ENCODE assay signal across 14 cellular contexts in the genomic region with DNA sequence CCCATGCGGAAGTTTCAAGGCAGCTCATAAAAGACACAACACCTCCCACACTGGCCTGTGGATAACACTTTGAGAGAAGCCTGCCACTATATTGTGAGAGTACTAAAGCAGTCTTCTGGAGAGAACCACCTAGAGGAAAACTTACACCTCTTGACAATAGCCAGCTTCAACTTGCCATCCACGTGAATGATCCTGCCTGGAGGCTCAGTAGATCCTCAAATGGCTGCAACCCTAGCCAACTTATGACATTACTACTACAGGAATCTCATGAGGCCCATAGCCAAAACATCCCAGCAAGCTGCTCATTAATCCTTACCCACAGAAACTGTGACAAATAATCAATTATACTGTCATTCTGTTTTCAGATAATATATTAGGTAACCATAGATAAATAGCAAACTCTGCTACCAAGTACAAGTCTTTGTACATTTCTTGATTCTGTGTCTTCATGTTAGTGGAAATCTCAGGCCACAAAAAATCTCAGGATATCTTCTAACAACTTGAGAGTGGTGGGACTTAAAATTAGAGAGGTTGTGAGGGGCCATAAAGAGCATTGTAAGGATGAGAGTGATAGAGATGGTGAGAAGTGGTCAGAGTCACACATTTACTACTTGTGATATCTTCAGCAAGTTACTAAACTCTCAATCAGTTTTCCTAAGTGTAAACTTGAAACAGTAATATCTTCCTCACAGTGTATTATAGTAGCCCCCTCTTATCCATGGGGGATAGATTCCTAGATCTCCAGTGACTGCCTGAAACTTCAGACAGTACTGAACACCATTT.
DNase-seq lines count a peak whose midpoint lies in the region; ATAC-seq and TF ChIP-seq lines count a peak whose summit lies in the region.
"Had no signal": no experiment of that assay in that cellular context is flagged by ENCODE, and none has a peak within 500 bp of the region (broad histone marks: within the 10 kb centered on the region; RNA-seq: fewer than 3 reads in every experiment).

No MANE protein-coding gene starts in this region.

- no peaks in the 10 kb centered on the region for H3K36me3 Mint-ChIP-seq in naive thymus-derived CD8-positive, alpha-beta T cell
- no peaks in the 10 kb centered on the region for H3K36me3 Mint-ChIP-seq in HFFc6 (ENCODE audit: low read depth)

- H3K27me3 ChIP-seq in RWPE2 (ENCODE audit: insufficient read depth, poor library complexity, severe bottlenecking) (no peaks in the 10 kb centered on the region), upper lobe of right lung (no peaks in the 10 kb centered on the region)
- H3K27me3 ChIP-seq: gastrocnemius medialis had no signal

- peak; percentile 39 for DNase-seq in DMS53 (lab: John Stamatoyannopoulos, UW)
- no peak for DNase-seq in RWPE2 (ENCODE audit: low spot score)
- DNase-seq in naive thymus-derived CD8-positive, alpha-beta T cell, result no peak
- DNase-seq in SHP77 treated with DMSO at 0.1 percent for 48 hours (lab: John Stamatoyannopoulos, UW), result no peak
- DNase-seq in HFFc6, result no peak
- DNase-seq in upper lobe of right lung, result no peak
- DNase-seq: activated naive CD4-positive, alpha-beta T cell treated with anti-CD3 and anti-CD28 coated beads, Interleukin-2, amount 50 U/mL, for 16 hours; gastrocnemius medialis; NCI-H2081 treated with DMSO at 0.1 percent for 48 hours; stimulated activated CD4-positive, alpha-beta T cell treated with anti-CD3 and anti-CD28 coated beads, Interleukin-2, amount 100 ng/mL, for 24 hours; stimulated activated naive CD4-positive, alpha-beta T cell treated with Interleukin-2 at 50 U/mL for 16 hours had no signal

- peak; percentile 37; the same call in 2 of the 3 replicates for ATAC-seq in RWPE2 (ENCODE audit: low read depth)
- ATAC-seq in esophagus mucosa, result peak; percentile 59
- no peak for ATAC-seq in naive thymus-derived CD8-positive, alpha-beta T cell
- ATAC-seq in upper lobe of right lung, result no peak
- no peak for ATAC-seq in HG03378 (IDR thresholded peaks at IDR 0.05; ENCODE audit: unreplicated experiment)
- ATAC-seq: gastrocnemius medialis had no signal

- intact Hi-C loops in upper lobe of right lung (cut with DNase I), result no loop called here

- H3K4me3 Mint-ChIP-seq in naive thymus-derived CD8-positive, alpha-beta T cell, result peak overlapping the region in 6 of 10 donors; percentile 5 to 70 (median 62)
- H3K4me3 Mint-ChIP-seq in HFFc6, result no peak overlapping the region

- no peak overlapping the region for H3K4me3 ChIP-seq in RWPE2 (ENCODE audit: severe bottlenecking)
- no peak overlapping the region for H3K4me3 ChIP-seq in upper lobe of right lung
- H3K4me3 ChIP-seq: gastrocnemius medialis had no signal

- TF ChIP-seq CTCF in RWPE2 (IDR thresholded peaks at IDR 0.05; ENCODE audit: poor library complexity, severe bottlenecking), result no peak
- TF ChIP-seq CTCF in HFFc6 (IDR thresholded peaks at IDR 0.05), result no peak
- TF ChIP-seq CTCF in upper lobe of right lung (IDR thresholded peaks at IDR 0.05), result no peak

- H3K27me3 Mint-ChIP-seq in naive thymus-derived CD8-positive, alpha-beta T cell, result no peaks in the 10 kb centered on the region
- no peaks in the 10 kb centered on the region for H3K27me3 Mint-ChIP-seq in HFFc6 (ENCODE audit: insufficient read depth)

- H3K27ac ChIP-seq in RWPE2 (ENCODE audit: poor library complexity, severe bottlenecking) (no peak overlapping the region), upper lobe of right lung (no peak overlapping the region)
- H3K27ac ChIP-seq: gastrocnemius medialis, KMS-11 had no signal

- POLR2A ChIA-PET in naive thymus-derived CD8-positive, alpha-beta T cell (lab: Charles Lee), result no interaction called here

- H3K9me3 ChIP-seq in RWPE2 (ENCODE audit: severe bottlenecking), result no peaks in the 10 kb centered on the region
- H3K9me3 ChIP-seq in upper lobe of right lung, result no peaks in the 10 kb centered on the region
- H3K9me3 ChIP-seq: gastrocnemius medialis had no signal

- H3K4me1 ChIP-seq in RWPE2 (ENCODE audit: insufficient read depth, poor library complexity, severe bottlenecking) (peaks cover 6% of the 10 kb centered on the region), upper lobe of right lung (no peaks in the 10 kb centered on the region)
- H3K4me1 ChIP-seq: gastrocnemius medialis had no signal

- peak overlapping the region in 3 of 10 donors; percentile 44 to 79 (median 63) for H3K27ac Mint-ChIP-seq in naive thymus-derived CD8-positive, alpha-beta T cell
- H3K27ac Mint-ChIP-seq in HFFc6, result no peak overlapping the region

- H3K36me3 ChIP-seq in RWPE2 (ENCODE audit: low read depth), result no peaks in the 10 kb centered on the region
- no peaks in the 10 kb centered on the region for H3K36me3 ChIP-seq in upper lobe of right lung
- H3K36me3 ChIP-seq: gastrocnemius medialis had no signal

- peaks cover 4 to 16% (median 13%) of the 10 kb centered on the region in 4 donors for H3K4me1 Mint-ChIP-seq in naive thymus-derived CD8-positive, alpha-beta T cell
- no peaks in the 10 kb centered on the region for H3K4me1 Mint-ChIP-seq in HFFc6 (ENCODE audit: low read depth)

- H3K9me3 Mint-ChIP-seq in naive thymus-derived CD8-positive, alpha-beta T cell, result no peaks in the 10 kb centered on the region
- H3K9me3 Mint-ChIP-seq in HFFc6, result peaks cover 15% of the 10 kb centered on the region

Comparison
In these comparisons a context has a peak if more than half of its experiments do, and no peak if none do; other contexts are left out.
1. ATAC-seq: peak in RWPE2 (single experiment) and esophagus mucosa (single experiment); none in naive thymus-derived CD8-positive, alpha-beta T cell (0 of 2), upper lobe of right lung (single experiment) and HG03378 (single experiment).